In genomic region chr3:32595318-32595717, GRCh38 we compare ENCODE assay signal across 2 cellular contexts.
A peak's percentile ranks its signal among the peaks of the same experiment; 100 is the strongest.
TF ChIP-seq lines count a peak whose summit lies in the region.

No MANE protein-coding gene starts in this region.

TF ChIP-seq in GM23338, 12 proteins besides CTCF, POLR2A, EP300 and RAD21:
- TF ChIP-seq CREB1 (CRISPR knock-in tag; IDR thresholded peaks at IDR 0.05; ENCODE audit: low read depth) (no peak), ZNF114 (CRISPR knock-in tag; IDR thresholded peaks at IDR 0.05) (no peak)

TF ChIP-seq in K562, 482 proteins besides CTCF, POLR2A, EP300 and RAD21:
- TF ChIP-seq RBM17 (IDR thresholded peaks at IDR 0.05; ENCODE audit: borderline replicate concordance, low read depth, low read length), result no peak
- TF ChIP-seq ATF3 (IDR thresholded peaks at IDR 0.05), result 0 out of 2 replicates have a peak, but pooled peaks have one; percentile 33
- no peak for TF ChIP-seq ATF3 (CRISPR knock-in tag; conservative IDR thresholded peaks at IDR 0.05)
